ENCODE assay signal across 7 cellular contexts in the genomic region with DNA sequence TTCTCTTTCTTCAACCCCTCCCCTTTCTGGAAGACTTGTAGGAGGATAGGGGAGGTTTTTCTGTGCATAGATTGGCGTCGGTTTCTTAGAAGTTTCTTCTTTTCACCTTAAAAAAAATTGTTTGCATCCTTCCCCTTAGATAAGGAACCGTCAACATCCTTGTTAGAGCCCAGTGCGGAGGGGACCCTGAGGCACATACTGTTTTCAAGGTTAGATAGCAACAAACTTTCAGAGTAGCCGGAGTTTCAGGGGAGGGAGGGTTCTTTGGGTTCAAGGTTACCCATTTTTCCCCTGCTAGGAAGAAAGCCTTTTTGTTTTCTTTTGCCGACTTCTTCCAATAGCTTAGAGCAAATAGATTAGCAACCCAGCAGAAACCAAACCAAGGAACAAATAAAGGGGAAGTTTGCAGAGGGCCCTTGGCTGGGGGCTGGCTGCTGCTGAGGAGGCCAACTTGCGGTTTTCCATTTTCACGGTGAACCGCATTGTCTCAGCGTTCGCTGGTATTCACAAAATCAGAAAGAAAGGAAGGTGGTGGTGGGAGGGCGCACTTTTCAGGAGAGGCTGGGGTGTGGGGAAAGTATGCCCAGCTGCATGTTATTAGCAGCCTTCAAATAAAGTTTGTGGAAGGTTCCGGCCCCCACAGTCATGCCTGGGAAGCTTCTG. TPM values are rescaled to one million over a fixed set of nuclear protein-coding genes. Genes with fewer than 3 reads are reported as not detected.
A peak's percentile ranks its signal among the peaks of the same experiment; 100 is the strongest.
DNase-seq lines count a peak whose midpoint lies in the region; ATAC-seq and TF ChIP-seq lines count a peak whose summit lies in the region.

No MANE protein-coding gene starts in this region.

- no peaks in the 10 kb centered on the region for H3K9me3 ChIP-seq in ascending aorta

- TF ChIP-seq CTCF in osteocyte (IDR thresholded peaks at IDR 0.05) (no peak), ascending aorta (IDR thresholded peaks at IDR 0.05) (no peak), glutamatergic neuron (IDR thresholded peaks at IDR 0.05; ENCODE audit: partially characterized antibody, unreplicated experiment) (no peak)

- ATAC-seq in GM21528 (IDR thresholded peaks at IDR 0.05; ENCODE audit: low FRiP score, unreplicated experiment) (peak; percentile 68), GM19351 (IDR thresholded peaks at IDR 0.05; ENCODE audit: unreplicated experiment) (no peak)

- CTCF ChIA-PET in activated naive CD4-positive, alpha-beta T cell treated with anti-CD3 and anti-CD28 coated beads for 36 hours (lab: Charles Lee), result interaction anchor here (0.8 to 1.3 kb wide), 3 partner anchors 24 to 156 kb away, joined by 3 to 5 read pairs (median 3); no protein-coding TSS in a partner anchor

- no peaks in the 10 kb centered on the region for H3K27me3 Mint-ChIP-seq in activated naive CD4-positive, alpha-beta T cell treated with anti-CD3 and anti-CD28 coated beads for 36 hours (ENCODE audit: low read depth)
- H3K27me3 Mint-ChIP-seq in osteocyte (ENCODE audit: unreplicated experiment) (no peaks in the 10 kb centered on the region), glutamatergic neuron (ENCODE audit: unreplicated experiment) (peaks cover 5% of the 10 kb centered on the region)

- H3K27me3 ChIP-seq in ascending aorta, result no peaks in the 10 kb centered on the region

- peaks cover 6% of the 10 kb centered on the region for H3K36me3 Mint-ChIP-seq in activated naive CD4-positive, alpha-beta T cell treated with anti-CD3 and anti-CD28 coated beads for 36 hours (ENCODE audit: low read depth)
- H3K36me3 Mint-ChIP-seq in osteocyte (ENCODE audit: unreplicated experiment), result peaks cover 8% of the 10 kb centered on the region
- peaks cover 11% of the 10 kb centered on the region for H3K36me3 Mint-ChIP-seq in glutamatergic neuron (ENCODE audit: unreplicated experiment)

- no peak overlapping the region for H3K27ac ChIP-seq in ascending aorta

- H3K4me3 ChIP-seq in ascending aorta, result no peak overlapping the region

- H3K36me3 ChIP-seq in ascending aorta, result no peaks in the 10 kb centered on the region

- DNase-seq in NOMO-1 treated with DMSO at 0.1 percent for 48 hours (lab: John Stamatoyannopoulos, UW; ENCODE audit: unreplicated experiment) (peak; percentile 87), osteocyte (ENCODE audit: extremely low spot score, unreplicated experiment) (no peak), ascending aorta (ENCODE audit: low spot score in 2 of 2) (no peak), glutamatergic neuron (no peak)
- peak; percentile 65 for DNase-seq in activated naive CD4-positive, alpha-beta T cell treated with anti-CD3 and anti-CD28 coated beads for 36 hours

- no peaks in the 10 kb centered on the region for H3K9me3 Mint-ChIP-seq in activated naive CD4-positive, alpha-beta T cell treated with anti-CD3 and anti-CD28 coated beads for 36 hours
- H3K9me3 Mint-ChIP-seq in osteocyte (ENCODE audit: unreplicated experiment) (no peaks in the 10 kb centered on the region), glutamatergic neuron (ENCODE audit: unreplicated experiment) (peaks cover 6% of the 10 kb centered on the region)

- peaks cover 0 to 5% of the 10 kb centered on the region in 2 donors for H3K4me1 ChIP-seq in ascending aorta

- peaks cover 59% of the 10 kb centered on the region for H3K4me1 Mint-ChIP-seq in activated naive CD4-positive, alpha-beta T cell treated with anti-CD3 and anti-CD28 coated beads for 36 hours (ENCODE audit: low read depth)
- H3K4me1 Mint-ChIP-seq in osteocyte (ENCODE audit: unreplicated experiment), result peaks cover 46% of the 10 kb centered on the region
- H3K4me1 Mint-ChIP-seq in glutamatergic neuron (ENCODE audit: low read depth, unreplicated experiment), result peaks cover 68% of the 10 kb centered on the region

- no peak overlapping the region for H3K27ac Mint-ChIP-seq in activated naive CD4-positive, alpha-beta T cell treated with anti-CD3 and anti-CD28 coated beads for 36 hours
- H3K27ac Mint-ChIP-seq in osteocyte (ENCODE audit: unreplicated experiment) (peak overlapping the region; percentile 52), glutamatergic neuron (ENCODE audit: unreplicated experiment) (no peak overlapping the region)

- intact Hi-C loops in activated naive CD4-positive, alpha-beta T cell treated with anti-CD3 and anti-CD28 coated beads for 36 hours (cut with micrococcal nuclease), result loop anchor here (2.0 kb wide), 3 partner anchors 26 to 156 kb away; no protein-coding TSS in a partner anchor
- intact Hi-C loops in ascending aorta (cut with DNase I), result no loop called here

- H3K4me3 Mint-ChIP-seq in activated naive CD4-positive, alpha-beta T cell treated with anti-CD3 and anti-CD28 coated beads for 36 hours, result peak overlapping the region; percentile 50
- H3K4me3 Mint-ChIP-seq in osteocyte (ENCODE audit: unreplicated experiment) (peak overlapping the region; percentile 19), glutamatergic neuron (ENCODE audit: unreplicated experiment) (no peak overlapping the region)

RNA-seq across cellular contexts. Expression of a gene that starts 28.8 kb away (rescaled TPM):
- total RNA-seq in activated naive CD4-positive, alpha-beta T cell treated with anti-CD3 and anti-CD28 coated beads for 36 hours, result 10 to 100 TPM; 38.8 to 39.0 TPM
- 68.5 and 75.5 TPM in 2 replicates for total RNA-seq in osteocyte
- 11.7 TPM for total RNA-seq in ascending aorta
- total RNA-seq in glutamatergic neuron (ENCODE audit: unreplicated experiment), result 141 TPM

Comparison
In these comparisons a context has a peak if more than half of its experiments do, and no peak if none do; other contexts are left out.
1. DNase-seq: peak in NOMO-1 treated with DMSO at 0.1 percent for 48 hours (single experiment) and activated naive CD4-positive, alpha-beta T cell treated with anti-CD3 and anti-CD28 coated beads for 36 hours (single experiment); none in osteocyte (single experiment), ascending aorta (0 of 2) and glutamatergic neuron (single experiment).